ENCODE assay signal across 1 cellular context in genomic region chr17:41848788-41849187, GRCh38.
TF ChIP-seq lines count a peak whose summit lies in the region.

No MANE protein-coding gene starts in this region.

TF ChIP-seq in IMR-90, 13 proteins besides CTCF, POLR2A, EP300 and RAD21:
- TF ChIP-seq CHD1 (IDR thresholded peaks at IDR 0.05; ENCODE audit: low read depth, low read length) = no peak
- 0 out of 2 replicates have a peak, but pooled peaks have one; percentile 22 for TF ChIP-seq CEBPB (IDR thresholded peaks at IDR 0.05; ENCODE audit: low read depth, low read length)
